ENCODE assay signal across 9 cellular contexts in the genomic region with DNA sequence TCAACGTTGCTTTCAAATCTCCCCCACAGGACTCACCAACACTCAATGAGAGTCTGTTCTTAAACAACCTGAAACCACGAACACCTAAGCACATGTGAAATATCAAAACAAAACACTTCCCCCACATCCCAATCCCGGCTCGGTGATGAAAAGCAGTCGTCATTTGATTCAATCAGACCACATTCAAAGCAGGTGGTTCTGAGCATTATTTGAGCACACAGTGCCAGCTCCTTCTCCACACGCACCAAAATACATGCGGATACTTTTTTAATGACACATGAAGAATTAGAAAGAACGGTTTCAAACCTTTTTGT.
A peak's percentile ranks its signal among the peaks of the same experiment; 100 is the strongest.
DNase-seq lines count a peak whose midpoint lies in the region; ATAC-seq lines count a peak whose summit lies in the region.
"Had no signal": no experiment of that assay in that cellular context is flagged by ENCODE, and none has a peak within 500 bp of the region (broad histone marks: within the 10 kb centered on the region; RNA-seq: fewer than 3 reads in every experiment).

No MANE protein-coding gene starts in this region.

- H3K27me3 Mint-ChIP-seq in activated T-helper 1 cell treated with anti-CD3 and anti-CD28 coated beads, Interleukin-12 subunit alpha, Interleukin-12 subunit beta, Interleukin-2, Interleukin-4 antibody, amounts not matched to agents 30 ng/mL and 10 ng/mL and 1 ng/mL, durations not matched to agents 14 hours and 24 hours and 36 hours (ENCODE audit: insufficient read depth), result peaks cover 23% of the 10 kb centered on the region

- H3K4me1 Mint-ChIP-seq in activated T-helper 1 cell treated with anti-CD3 and anti-CD28 coated beads, Interleukin-12 subunit alpha, Interleukin-12 subunit beta, Interleukin-2, Interleukin-4 antibody, amounts not matched to agents 30 ng/mL and 10 ng/mL and 1 ng/mL, durations not matched to agents 14 hours and 24 hours and 36 hours (ENCODE audit: low read depth), result peaks cover 9% of the 10 kb centered on the region

- no peak overlapping the region for H3K4me3 Mint-ChIP-seq in activated T-helper 1 cell treated with anti-CD3 and anti-CD28 coated beads, Interleukin-12 subunit alpha, Interleukin-12 subunit beta, Interleukin-2, Interleukin-4 antibody, amounts not matched to agents 30 ng/mL and 10 ng/mL and 1 ng/mL, durations not matched to agents 14 hours and 24 hours and 36 hours

- H3K4me3 ChIP-seq in Jurkat, Clone E6-1 (ENCODE audit: low read length), result no peak overlapping the region
- H3K4me3 ChIP-seq in right cardiac atrium (ENCODE audit: low read length), result no peak overlapping the region
- H3K4me3 ChIP-seq: lung had no signal

- DNase-seq in DMS153 treated with DMSO at 0.1 percent for 48 hours (lab: John Stamatoyannopoulos, UW; ENCODE audit: unreplicated experiment) (peak; percentile 52), AG08396 (ENCODE audit: low spot score) (no peak), right cardiac atrium (no peak), foreskin melanocyte (no peak), T1000 (lab: John Stamatoyannopoulos, UW) (no peak)
- peak; percentile 9 for DNase-seq in Jurkat, Clone E6-1 (ENCODE audit: low read depth, low spot score)
- DNase-seq in activated T-helper 1 cell treated with anti-CD3 and anti-CD28 coated beads, Interleukin-12 subunit alpha, Interleukin-12 subunit beta, Interleukin-2, Interleukin-4 antibody, amounts not matched to agents 30 ng/mL and 10 ng/mL and 1 ng/mL, durations not matched to agents 14 hours and 24 hours and 36 hours (ENCODE audit: low spot score), result no peak

- H3K36me3 Mint-ChIP-seq in activated T-helper 1 cell treated with anti-CD3 and anti-CD28 coated beads, Interleukin-12 subunit alpha, Interleukin-12 subunit beta, Interleukin-2, Interleukin-4 antibody, amounts not matched to agents 30 ng/mL and 10 ng/mL and 1 ng/mL, durations not matched to agents 14 hours and 24 hours and 36 hours (ENCODE audit: low read depth), result no peaks in the 10 kb centered on the region

- no peaks in the 10 kb centered on the region for H3K9me3 Mint-ChIP-seq in activated T-helper 1 cell treated with anti-CD3 and anti-CD28 coated beads, Interleukin-12 subunit alpha, Interleukin-12 subunit beta, Interleukin-2, Interleukin-4 antibody, amounts not matched to agents 30 ng/mL and 10 ng/mL and 1 ng/mL, durations not matched to agents 14 hours and 24 hours and 36 hours

- no peaks in the 10 kb centered on the region for H3K9me3 ChIP-seq in right cardiac atrium (ENCODE audit: control insufficient read depth, low read length)

- no peak overlapping the region for H3K27ac ChIP-seq in right cardiac atrium (ENCODE audit: low read length)

- peak overlapping the region; percentile 10 for H3K27ac Mint-ChIP-seq in activated T-helper 1 cell treated with anti-CD3 and anti-CD28 coated beads, Interleukin-12 subunit alpha, Interleukin-12 subunit beta, Interleukin-2, Interleukin-4 antibody, amounts not matched to agents 30 ng/mL and 10 ng/mL and 1 ng/mL, durations not matched to agents 14 hours and 24 hours and 36 hours

- 45% methylated on average over 8 of the region's 8 CpGs for WGBS in right cardiac atrium

- intact Hi-C loops in activated T-helper 1 cell treated with anti-CD3 and anti-CD28 coated beads, Interleukin-12 subunit alpha, Interleukin-12 subunit beta, Interleukin-2, Interleukin-4 antibody, amounts not matched to agents 30 ng/mL and 10 ng/mL and 1 ng/mL, durations not matched to agents 14 hours and 24 hours and 36 hours (cut with micrococcal nuclease), result loop anchor here (1.0 to 10.0 kb wide), 4 partner anchors 72 to 775 kb away; a partner anchor contains a TSS
- intact Hi-C loops in right cardiac atrium (cut with DNase I), result no loop called here

- peaks cover 3% of the 10 kb centered on the region for H3K4me1 ChIP-seq in right cardiac atrium (ENCODE audit: control insufficient read depth, insufficient read depth, low read length)

- ATAC-seq in GM21526 (IDR thresholded peaks at IDR 0.05; ENCODE audit: low FRiP score, unreplicated experiment) (peak; percentile 78), right cardiac atrium (no peak)

- H3K27me3 ChIP-seq in right cardiac atrium (ENCODE audit: control insufficient read depth, insufficient read depth), result no peaks in the 10 kb centered on the region

Comparison
In these comparisons a context has a peak if more than half of its experiments do, and no peak if none do; other contexts are left out.
1. DNase-seq: peak in DMS153 treated with DMSO at 0.1 percent for 48 hours (single experiment) and Jurkat, Clone E6-1 (single experiment); none in activated T-helper 1 cell treated with anti-CD3 and anti-CD28 coated beads, Interleukin-12 subunit alpha, Interleukin-12 subunit beta, Interleukin-2, Interleukin-4 antibody, amounts not matched to agents 30 ng/mL and 10 ng/mL and 1 ng/mL, durations not matched to agents 14 hours and 24 hours and 36 hours (single experiment), AG08396 (single experiment), right cardiac atrium (0 of 3), foreskin melanocyte (single experiment) and T1000 (single experiment).